Comparison of ENCODE assay signal across 23 cellular contexts in the genomic region with DNA sequence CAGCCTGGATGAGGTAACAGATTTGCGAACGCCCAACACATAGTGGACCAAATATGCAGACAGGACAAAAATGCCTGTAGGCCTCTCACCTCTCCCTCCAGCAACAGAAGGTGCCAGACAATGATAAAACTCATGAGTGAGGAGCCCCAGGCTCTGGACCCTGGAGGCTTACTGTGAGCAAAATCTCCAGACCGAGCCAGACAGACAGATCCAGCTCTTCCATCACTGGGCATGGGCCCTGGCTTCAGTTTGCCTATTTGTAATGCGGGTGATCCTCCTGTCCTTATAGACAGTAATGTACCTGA. TPM values are rescaled to one million over a fixed set of nuclear protein-coding genes. Genes with fewer than 3 reads are reported as not detected.
A peak's percentile ranks its signal among the peaks of the same experiment; 100 is the strongest.
DNase-seq lines count a peak whose midpoint lies in the region; ATAC-seq, FAIRE-seq and TF ChIP-seq lines count a peak whose summit lies in the region.
"Had no signal": no experiment of that assay in that cellular context is flagged by ENCODE, and none has a peak within 500 bp of the region (broad histone marks: within the 10 kb centered on the region; RNA-seq: fewer than 3 reads in every experiment).

No MANE protein-coding gene starts in this region.

- H3K18ac ChIP-seq in mesendoderm (ENCODE audit: low read length) = peak overlapping the region; percentile 65

- peak overlapping the region; percentile 80 for H2BK5ac ChIP-seq in mesendoderm (ENCODE audit: low read length)

- H3K4me3 Mint-ChIP-seq in activated naive CD4-positive, alpha-beta T cell treated with anti-CD3 and anti-CD28 coated beads, Interleukin-2, amount 10 ng/mL, durations not matched to agents 7 days and 5 days = no peak overlapping the region
- H3K4me3 Mint-ChIP-seq in activated naive CD4-positive, alpha-beta T cell treated with anti-CD3 and anti-CD28 coated beads for 36 hours = no peak overlapping the region
- no peak overlapping the region for H3K4me3 Mint-ChIP-seq in activated T-helper 2 cell treated with anti-CD3 and anti-CD28 coated beads, Interferon-gamma antibody, Interleukin-2, Interleukin-4, amounts not matched to agents 10 μg/mL and 5 μg/mL and 100 μg/mL, durations not matched to agents 14 hours and 24 hours and 36 hours (ENCODE audit: low read depth)
- H3K4me3 Mint-ChIP-seq in type B pancreatic cell (no peak overlapping the region), mesothelial cell of epicardium (no peak overlapping the region)
- H3K4me3 Mint-ChIP-seq: stimulated activated naive CD8-positive, alpha-beta T cell treated with anti-CD3 and anti-CD28 coated beads, Interleukin-15, Interleukin-2, amounts not matched to agents 100 ng/mL and 50 ng/mL, for 24 hours had no signal

- peaks cover 16% of the 10 kb centered on the region for H3K27me3 Mint-ChIP-seq in activated naive CD4-positive, alpha-beta T cell treated with anti-CD3 and anti-CD28 coated beads, Interleukin-2, amount 10 ng/mL, durations not matched to agents 7 days and 5 days
- H3K27me3 Mint-ChIP-seq in activated naive CD4-positive, alpha-beta T cell treated with anti-CD3 and anti-CD28 coated beads for 36 hours (ENCODE audit: low read depth) = no peaks in the 10 kb centered on the region
- H3K27me3 Mint-ChIP-seq in activated T-helper 2 cell treated with anti-CD3 and anti-CD28 coated beads, Interferon-gamma antibody, Interleukin-2, Interleukin-4, amounts not matched to agents 10 μg/mL and 5 μg/mL and 100 μg/mL, durations not matched to agents 14 hours and 24 hours and 36 hours (ENCODE audit: low read depth) = no peaks in the 10 kb centered on the region
- no peaks in the 10 kb centered on the region for H3K27me3 Mint-ChIP-seq in type B pancreatic cell
- H3K27me3 Mint-ChIP-seq in mesothelial cell of epicardium (ENCODE audit: low read depth) = no peaks in the 10 kb centered on the region
- H3K27me3 Mint-ChIP-seq: effector memory CD8-positive, alpha-beta T cell; stimulated activated naive CD8-positive, alpha-beta T cell treated with anti-CD3 and anti-CD28 coated beads, Interleukin-15, Interleukin-2, amounts not matched to agents 100 ng/mL and 50 ng/mL, for 24 hours had no signal

- no peak overlapping the region for H3K4me2 ChIP-seq in mesendoderm (ENCODE audit: low read length)

- H3K23ac ChIP-seq in mesendoderm (ENCODE audit: low read length) = no peak overlapping the region

- no peak for FAIRE-seq in HTR-8/SVneo (lab: Jason Lieb, UNC)
- FAIRE-seq: A204.1, G401.6 had no signal

- H3K36me3 ChIP-seq in mesendoderm (ENCODE audit: control insufficient read depth, insufficient read depth, low read length) = no peaks in the 10 kb centered on the region
- H3K36me3 ChIP-seq: lower lobe of right lung, Peyer's patch had no signal

- H2AK5ac ChIP-seq in mesendoderm (ENCODE audit: low read length) = peak overlapping the region; percentile 63

- H3K4me1 Mint-ChIP-seq in activated naive CD4-positive, alpha-beta T cell treated with anti-CD3 and anti-CD28 coated beads, Interleukin-2, amount 10 ng/mL, durations not matched to agents 7 days and 5 days = peaks cover 14% of the 10 kb centered on the region
- peaks cover 3% of the 10 kb centered on the region for H3K4me1 Mint-ChIP-seq in activated naive CD4-positive, alpha-beta T cell treated with anti-CD3 and anti-CD28 coated beads for 36 hours (ENCODE audit: low read depth)
- peaks cover 29% of the 10 kb centered on the region for H3K4me1 Mint-ChIP-seq in activated T-helper 2 cell treated with anti-CD3 and anti-CD28 coated beads, Interferon-gamma antibody, Interleukin-2, Interleukin-4, amounts not matched to agents 10 μg/mL and 5 μg/mL and 100 μg/mL, durations not matched to agents 14 hours and 24 hours and 36 hours (ENCODE audit: low read depth)
- H3K4me1 Mint-ChIP-seq in type B pancreatic cell (ENCODE audit: unreplicated experiment) (peaks cover 35% of the 10 kb centered on the region), mesothelial cell of epicardium (peaks cover 34% of the 10 kb centered on the region)

- H3K9me3 Mint-ChIP-seq in activated naive CD4-positive, alpha-beta T cell treated with anti-CD3 and anti-CD28 coated beads, Interleukin-2, amount 10 ng/mL, durations not matched to agents 7 days and 5 days = peaks cover 8% of the 10 kb centered on the region
- peaks cover 6% of the 10 kb centered on the region for H3K9me3 Mint-ChIP-seq in activated naive CD4-positive, alpha-beta T cell treated with anti-CD3 and anti-CD28 coated beads for 36 hours
- H3K9me3 Mint-ChIP-seq in activated T-helper 2 cell treated with anti-CD3 and anti-CD28 coated beads, Interferon-gamma antibody, Interleukin-2, Interleukin-4, amounts not matched to agents 10 μg/mL and 5 μg/mL and 100 μg/mL, durations not matched to agents 14 hours and 24 hours and 36 hours = peaks cover 8% of the 10 kb centered on the region
- peaks cover 4% of the 10 kb centered on the region for H3K9me3 Mint-ChIP-seq in type B pancreatic cell
- peaks cover 8% of the 10 kb centered on the region for H3K9me3 Mint-ChIP-seq in mesothelial cell of epicardium

- peaks cover 6% of the 10 kb centered on the region for H3K36me3 Mint-ChIP-seq in activated naive CD4-positive, alpha-beta T cell treated with anti-CD3 and anti-CD28 coated beads, Interleukin-2, amount 10 ng/mL, durations not matched to agents 7 days and 5 days
- no peaks in the 10 kb centered on the region for H3K36me3 Mint-ChIP-seq in activated naive CD4-positive, alpha-beta T cell treated with anti-CD3 and anti-CD28 coated beads for 36 hours (ENCODE audit: low read depth)
- peaks cover 4% of the 10 kb centered on the region for H3K36me3 Mint-ChIP-seq in activated T-helper 2 cell treated with anti-CD3 and anti-CD28 coated beads, Interferon-gamma antibody, Interleukin-2, Interleukin-4, amounts not matched to agents 10 μg/mL and 5 μg/mL and 100 μg/mL, durations not matched to agents 14 hours and 24 hours and 36 hours (ENCODE audit: low read depth)
- H3K36me3 Mint-ChIP-seq in type B pancreatic cell (peaks cover 4% of the 10 kb centered on the region), mesothelial cell of epicardium (peaks cover 4% of the 10 kb centered on the region)

- no peak for ATAC-seq in HG02610 (IDR thresholded peaks at IDR 0.05; ENCODE audit: unreplicated experiment)
- ATAC-seq: effector memory CD8-positive, alpha-beta T cell; psoas muscle had no signal

- peak overlapping the region; percentile 87 for H3K4ac ChIP-seq in mesendoderm (ENCODE audit: low read depth, low read length)

- CTCF ChIA-PET in activated naive CD4-positive, alpha-beta T cell treated with anti-CD3 and anti-CD28 coated beads, Interleukin-2, amount 10 ng/mL, durations not matched to agents 7 days and 5 days (lab: Charles Lee) = interaction anchor here (1.8 kb wide), 1 partner anchor 67 kb away, joined by 6 read pairs; no protein-coding TSS in a partner anchor
- CTCF ChIA-PET in activated naive CD4-positive, alpha-beta T cell treated with anti-CD3 and anti-CD28 coated beads for 36 hours (lab: Charles Lee) = no interaction called here

- H3K79me2 ChIP-seq in mesendoderm (ENCODE audit: control insufficient read depth, insufficient read depth, low read length) = no peaks in the 10 kb centered on the region

- DNase-seq in activated naive CD4-positive, alpha-beta T cell treated with anti-CD3 and anti-CD28 coated beads, Interleukin-2, amount 10 ng/mL, durations not matched to agents 7 days and 5 days = no peak
- no peak for DNase-seq in activated naive CD4-positive, alpha-beta T cell treated with anti-CD3 and anti-CD28 coated beads for 36 hours
- DNase-seq in activated T-helper 2 cell treated with anti-CD3 and anti-CD28 coated beads, Interferon-gamma antibody, Interleukin-2, Interleukin-4, amounts not matched to agents 10 μg/mL and 5 μg/mL and 100 μg/mL, durations not matched to agents 14 hours and 24 hours and 36 hours (ENCODE audit: low spot score) = no peak
- DNase-seq in mesendoderm (peak; percentile 81), type B pancreatic cell (ENCODE audit: extremely low spot score, unreplicated experiment) (no peak), HTR-8/SVneo (ENCODE audit: insufficient read length, low spot score) (no peak), mesothelial cell of epicardium (ENCODE audit: low spot score in 2 of 2, unreplicated experiment in 2 of 2) (no peak)
- DNase-seq: activated CD4-positive, alpha-beta T cell treated with anti-CD3 and anti-CD28 coated beads for 1 hour; activated naive CD4-positive, alpha-beta T cell; activated T-cell treated with anti-CD3 and anti-CD28 coated beads for 4 hours; cortex of kidney; DMS153; effector memory CD8-positive, alpha-beta T cell; head of caudate nucleus; lower lobe of right lung; NCI-H1105; NCI-H187 treated with DMSO at 0.1 percent for 48 hours; Peyer's patch; psoas muscle had no signal

- peak overlapping the region; percentile 82 for H3K27ac ChIP-seq in mesendoderm (ENCODE audit: low read depth, low read length)
- H3K27ac ChIP-seq: lower lobe of right lung, Peyer's patch, psoas muscle had no signal

- peaks cover 22% of the 10 kb centered on the region for H3K4me1 ChIP-seq in mesendoderm (ENCODE audit: control insufficient read depth, low read depth, low read length)
- H3K4me1 ChIP-seq: lower lobe of right lung, Peyer's patch, psoas muscle had no signal

- H3K79me1 ChIP-seq in mesendoderm (ENCODE audit: low read length) = no peaks in the 10 kb centered on the region

- H3K27ac Mint-ChIP-seq in activated naive CD4-positive, alpha-beta T cell treated with anti-CD3 and anti-CD28 coated beads, Interleukin-2, amount 10 ng/mL, durations not matched to agents 7 days and 5 days = peak overlapping the region; percentile 67
- H3K27ac Mint-ChIP-seq in activated naive CD4-positive, alpha-beta T cell treated with anti-CD3 and anti-CD28 coated beads for 36 hours = no peak overlapping the region
- peak overlapping the region; percentile 58 for H3K27ac Mint-ChIP-seq in activated T-helper 2 cell treated with anti-CD3 and anti-CD28 coated beads, Interferon-gamma antibody, Interleukin-2, Interleukin-4, amounts not matched to agents 10 μg/mL and 5 μg/mL and 100 μg/mL, durations not matched to agents 14 hours and 24 hours and 36 hours
- H3K27ac Mint-ChIP-seq in type B pancreatic cell (peak overlapping the region; percentile 26), mesothelial cell of epicardium (no peak overlapping the region)

- H3K4me3 ChIP-seq in mesendoderm (ENCODE audit: low read length) = no peak overlapping the region
- H3K4me3 ChIP-seq: lower lobe of right lung, Peyer's patch, psoas muscle had no signal

- H2BK120ac ChIP-seq in mesendoderm (ENCODE audit: low read depth, low read length) = peak overlapping the region; percentile 86

- no peak overlapping the region for H4K5ac ChIP-seq in mesendoderm (ENCODE audit: low read length)

- no peak overlapping the region for H2BK15ac ChIP-seq in mesendoderm (replicated peaks; ENCODE audit: low read depth)

- H3K56ac ChIP-seq in mesendoderm (ENCODE audit: low read length) = peak overlapping the region; percentile 77

- no peaks in the 10 kb centered on the region for H3K27me3 ChIP-seq in mesendoderm (ENCODE audit: insufficient read depth, low read length, poor library complexity)
- H3K27me3 ChIP-seq: Peyer's patch had no signal

- intact Hi-C loops in activated naive CD4-positive, alpha-beta T cell treated with anti-CD3 and anti-CD28 coated beads for 36 hours (cut with micrococcal nuclease) = no loop called here
- intact Hi-C loops in activated T-helper 2 cell treated with anti-CD3 and anti-CD28 coated beads, Interferon-gamma antibody, Interleukin-2, Interleukin-4, amounts not matched to agents 10 μg/mL and 5 μg/mL and 100 μg/mL, durations not matched to agents 14 hours and 24 hours and 36 hours (cut with micrococcal nuclease) = no loop called here

- H3K9ac ChIP-seq in mesendoderm (ENCODE audit: low read length) = peak overlapping the region; percentile 20

- WGBS in mesendoderm (ENCODE audit: extremely low coverage, insufficient coverage, low lambda C conversion rate) = no CpG with 5 or more reads among the region's 4 CpGs

- TF ChIP-seq CTCF in type B pancreatic cell (conservative IDR thresholded peaks at IDR 0.05) (no peak), mesothelial cell of epicardium (IDR thresholded peaks at IDR 0.05; ENCODE audit: unreplicated experiment) (no peak)

- H4K8ac ChIP-seq in mesendoderm (ENCODE audit: low read depth, low read length) = no peak overlapping the region

RNA-seq across cellular contexts. Expression of a gene that starts 42.3 kb away (rescaled TPM):
- total RNA-seq in activated naive CD4-positive, alpha-beta T cell treated with anti-CD3 and anti-CD28 coated beads for 36 hours = 10 to 100 TPM; 34.8 to 35.2 TPM
- 34.8 and 35.8 TPM in 2 replicates for total RNA-seq in activated T-helper 2 cell treated with anti-CD3 and anti-CD28 coated beads, Interferon-gamma antibody, Interleukin-2, Interleukin-4, amounts not matched to agents 10 μg/mL and 5 μg/mL and 100 μg/mL, durations not matched to agents 14 hours and 24 hours and 36 hours
- polyA plus RNA-seq in mesendoderm (2013, experiment 1 of 2) = 15.8 TPM
- 15.9 TPM for polyA plus RNA-seq in mesendoderm (2013, experiment 2 of 2)
- total RNA-seq in type B pancreatic cell (ENCODE audit: low replicate concordance) (59.7 and 116 TPM in 2 replicates), mesothelial cell of epicardium (126 to 131 TPM (median 128 TPM) in 3 replicates)

Comparison
In these comparisons a context has a peak if more than half of its experiments do, and no peak if none do; other contexts are left out.
1. H3K27ac Mint-ChIP-seq: peak in activated naive CD4-positive, alpha-beta T cell treated with anti-CD3 and anti-CD28 coated beads, Interleukin-2, amount 10 ng/mL, durations not matched to agents 7 days and 5 days (single experiment), activated T-helper 2 cell treated with anti-CD3 and anti-CD28 coated beads, Interferon-gamma antibody, Interleukin-2, Interleukin-4, amounts not matched to agents 10 μg/mL and 5 μg/mL and 100 μg/mL, durations not matched to agents 14 hours and 24 hours and 36 hours (single experiment) and type B pancreatic cell (single experiment); none in activated naive CD4-positive, alpha-beta T cell treated with anti-CD3 and anti-CD28 coated beads for 36 hours (single experiment) and mesothelial cell of epicardium (single experiment).